ENCODE assay signal across 19 cellular contexts in genomic region chr1:53050310-53050709, GRCh38. TPM values are rescaled to one million over a fixed set of nuclear protein-coding genes. Genes with fewer than 3 reads are reported as not detected.
"Had no signal": no experiment of that assay in that cellular context is flagged by ENCODE, and none has a peak within 500 bp of the region (broad histone marks: within the 10 kb centered on the region; RNA-seq: fewer than 3 reads in every experiment).

No MANE protein-coding gene starts in this region.

- H3K4me3 Mint-ChIP-seq: activated naive CD4-positive, alpha-beta T cell treated with anti-CD3 and anti-CD28 coated beads for 36 hours; activated T-cell treated with anti-CD3 and anti-CD28 coated beads, Interleukin-2, amount 50 U/mL, for 4 hours had no signal

- ATAC-seq: activated T-cell treated with anti-CD3 and anti-CD28 coated beads, Interleukin-2, amount 50 U/mL, for 4 hours; left colon had no signal

- H3K9me3 ChIP-seq: ascending aorta, esophagus muscularis mucosa, transverse colon had no signal

- H3K4me3 ChIP-seq: ascending aorta, esophagus muscularis mucosa, transverse colon had no signal

- H3K9me3 Mint-ChIP-seq: activated naive CD4-positive, alpha-beta T cell treated with anti-CD3 and anti-CD28 coated beads for 36 hours; activated T-cell treated with anti-CD3 and anti-CD28 coated beads, Interleukin-2, amount 50 U/mL, for 4 hours had no signal

- H3K27me3 ChIP-seq: ascending aorta, esophagus muscularis mucosa, transverse colon had no signal

- DNase-seq: activated CD4-positive, alpha-beta T cell treated with anti-CD3 and anti-CD28 coated beads, Interleukin-2, amount 50 U/mL, for 1 hour; activated CD8-positive, alpha-beta memory T cell treated with anti-CD3 and anti-CD28 coated beads, Interleukin-2, amount 50 U/mL, for 4 hours; activated naive CD4-positive, alpha-beta T cell treated with anti-CD3 and anti-CD28 coated beads for 36 hours; activated T-cell treated with anti-CD3 and anti-CD28 coated beads, Interleukin-2, amount 50 U/mL, for 4 hours; cerebellar nuclear complex; effector CD4-positive, alpha-beta T cell; hypothalamus; islet precursor cell; left colon; midbrain; occipital lobe; retina; stimulated activated CD4-positive, alpha-beta T cell treated with anti-CD3 and anti-CD28 coated beads, Interleukin-12 subunit alpha, Interleukin-12 subunit beta, amount 100 ng/mL, for 4 hours; stimulated activated CD4-positive, alpha-beta T cell treated with anti-CD3 and anti-CD28 coated beads, Interleukin-1b, Interleukin-23, amount 100 ng/mL, for 48 hours; stimulated activated naive CD4-positive, alpha-beta T cell treated with Interleukin-2 at 50 U/mL for 16 hours; substantia nigra; transverse colon had no signal

- H3K27ac ChIP-seq: esophagus muscularis mucosa had no signal

- H3K27ac Mint-ChIP-seq: activated naive CD4-positive, alpha-beta T cell treated with anti-CD3 and anti-CD28 coated beads for 36 hours had no signal

RNA-seq across cellular contexts. Expression of gene PODN, which starts 11.7 kb away (rescaled TPM):
- total RNA-seq: activated naive CD4-positive, alpha-beta T cell treated with anti-CD3 and anti-CD28 coated beads for 36 hours had no signal
